Comparison of ENCODE assay signal across 9 cellular contexts in the genomic region with DNA sequence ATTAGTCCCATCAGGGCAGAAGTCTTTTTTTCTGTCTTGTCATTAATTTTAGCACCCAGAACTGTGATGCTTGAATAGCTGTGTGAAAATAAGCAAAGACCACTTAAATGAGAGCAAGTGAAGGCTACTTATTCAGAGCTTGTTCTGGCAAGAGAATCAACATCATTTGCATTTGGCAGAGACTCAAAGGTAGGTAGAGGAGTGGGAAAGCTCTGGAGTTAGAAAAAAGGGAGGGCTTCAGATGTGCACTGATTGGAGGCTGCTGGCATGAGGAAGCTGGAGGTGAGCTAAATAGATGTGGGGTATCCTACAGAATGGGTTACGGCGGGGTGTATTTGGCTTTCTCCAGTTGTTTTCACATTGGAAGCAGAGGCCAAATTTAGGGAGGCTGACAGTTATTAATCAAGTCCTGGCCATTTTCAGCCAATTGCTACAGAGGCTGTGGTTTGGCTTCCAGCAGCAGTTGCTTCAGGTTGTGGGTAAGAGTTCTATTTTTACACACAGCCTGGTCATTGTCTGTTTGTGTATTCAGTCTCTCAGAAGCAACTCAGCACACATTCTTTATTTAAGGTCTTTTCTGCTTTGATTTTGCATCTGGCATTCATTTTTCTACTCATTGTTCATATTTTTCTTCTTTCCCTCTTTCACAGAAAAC.
DNase-seq lines count a peak whose midpoint lies in the region; FAIRE-seq and TF ChIP-seq lines count a peak whose summit lies in the region.
"Had no signal": no experiment of that assay in that cellular context is flagged by ENCODE, and none has a peak within 500 bp of the region (broad histone marks: within the 10 kb centered on the region; RNA-seq: fewer than 3 reads in every experiment).

No MANE protein-coding gene starts in this region.

- H3K4me3 ChIP-seq in Loucy (ENCODE audit: low read length, poor library complexity, severe bottlenecking) = peak overlapping the region; percentile 61
- H3K4me3 ChIP-seq in skeletal muscle tissue (ENCODE audit: low read length in 3 of 3) = no peak overlapping the region
- H3K4me3 ChIP-seq: adrenal gland had no signal

- peak overlapping the region; percentile 9 for H3K27ac ChIP-seq in skeletal muscle tissue (ENCODE audit: low read depth, low read length)
- H3K27ac ChIP-seq: adrenal gland had no signal

- H3K9me3 ChIP-seq in Loucy (ENCODE audit: insufficient read depth, low read depth, low read length) (no peaks in the 10 kb centered on the region), skeletal muscle tissue (ENCODE audit: control insufficient read depth in 3 of 3, low read length in 3 of 3) (peaks cover 0 to 1% (median 0%) of the 10 kb centered on the region in 3 donors)

- H3K9me2 ChIP-seq in Loucy (replicated peaks; ENCODE audit: low read depth, low read length) = no peaks in the 10 kb centered on the region

- H3K27me3 ChIP-seq in Loucy (ENCODE audit: insufficient read depth, low read length, poor library complexity, severe bottlenecking) = no peaks in the 10 kb centered on the region
- H3K27me3 ChIP-seq in skeletal muscle tissue (ENCODE audit: control insufficient read depth in 3 of 3, insufficient read depth in 3 of 3, low read length in 3 of 3) = no peaks in the 10 kb centered on the region
- H3K27me3 ChIP-seq: adrenal gland had no signal

- H2AFZ ChIP-seq in Loucy (ENCODE audit: low read length) = no peak overlapping the region; the same call in 1 of the 2 replicates

- no peaks in the 10 kb centered on the region for H3F3A ChIP-seq in Loucy (ENCODE audit: low read depth)

- H4K20me1 ChIP-seq in Loucy (ENCODE audit: insufficient read depth, low read length, poor library complexity, severe bottlenecking) = no peaks in the 10 kb centered on the region

- H3K4me1 ChIP-seq in Loucy (ENCODE audit: insufficient read depth, low read length, poor library complexity, severe bottlenecking) (peaks cover 65% of the 10 kb centered on the region), skeletal muscle tissue (ENCODE audit: control insufficient read depth in 3 of 3, insufficient read depth in 3 of 3, low read length in 3 of 3) (peaks cover 0 to 6% (median 0%) of the 10 kb centered on the region in 3 donors)
- H3K4me1 ChIP-seq: adrenal gland had no signal

- H3K79me2 ChIP-seq in Loucy (ENCODE audit: insufficient read depth, low read length) = no peaks in the 10 kb centered on the region

- peak overlapping the region; percentile 80 for H3K4me2 ChIP-seq in Loucy (ENCODE audit: low read depth, low read length, poor library complexity, severe bottlenecking)

- no peaks in the 10 kb centered on the region for H3K36me3 ChIP-seq in Loucy (ENCODE audit: insufficient read depth, low read length)
- no peaks in the 10 kb centered on the region for H3K36me3 ChIP-seq in skeletal muscle tissue (ENCODE audit: control insufficient read depth in 3 of 3, insufficient read depth in 3 of 3, low read length in 3 of 3)
- H3K36me3 ChIP-seq: adrenal gland had no signal

- peak overlapping the region; percentile 70 for H3K9ac ChIP-seq in Loucy (ENCODE audit: low read depth, low read length, poor library complexity, severe bottlenecking)
- H3K9ac ChIP-seq in skeletal muscle tissue (ENCODE audit: low read depth in 1 of 3, low read length in 3 of 3) = no peak overlapping the region

- TF ChIP-seq CTCF in Loucy (conservative IDR thresholded peaks at IDR 0.05; ENCODE audit: low read length) = no peak

- FAIRE-seq in GM19239 (lab: Jason Lieb, UNC) = no peak

- peak; percentile 20 to 35 for DNase-seq in NCI-H526 (lab: John Stamatoyannopoulos, UW)
- DNase-seq in fibroblast of gingiva (ENCODE audit: low read depth) = peak; percentile 82
- DNase-seq in GM19239 (ENCODE audit: insufficient read length, low spot score) = no peak
- DNase-seq in dermis blood vessel endothelial cell = no peak
- DNase-seq in stimulated activated naive CD4-positive, alpha-beta T cell treated with Interleukin-2 at 50 U/mL for 16 hours (lab: John Stamatoyannopoulos, UW) = no peak
- DNase-seq: adrenal gland, head of caudate nucleus had no signal

Comparison
In these comparisons a context has a peak if more than half of its experiments do, and no peak if none do; other contexts are left out.
1. DNase-seq: peak in NCI-H526 (2 of 2) and fibroblast of gingiva (single experiment); none in GM19239 (single experiment), dermis blood vessel endothelial cell (single experiment) and stimulated activated naive CD4-positive, alpha-beta T cell treated with Interleukin-2 at 50 U/mL for 16 hours (single experiment).